Comparison of ENCODE assay signal across 11 cellular contexts in the genomic region with DNA sequence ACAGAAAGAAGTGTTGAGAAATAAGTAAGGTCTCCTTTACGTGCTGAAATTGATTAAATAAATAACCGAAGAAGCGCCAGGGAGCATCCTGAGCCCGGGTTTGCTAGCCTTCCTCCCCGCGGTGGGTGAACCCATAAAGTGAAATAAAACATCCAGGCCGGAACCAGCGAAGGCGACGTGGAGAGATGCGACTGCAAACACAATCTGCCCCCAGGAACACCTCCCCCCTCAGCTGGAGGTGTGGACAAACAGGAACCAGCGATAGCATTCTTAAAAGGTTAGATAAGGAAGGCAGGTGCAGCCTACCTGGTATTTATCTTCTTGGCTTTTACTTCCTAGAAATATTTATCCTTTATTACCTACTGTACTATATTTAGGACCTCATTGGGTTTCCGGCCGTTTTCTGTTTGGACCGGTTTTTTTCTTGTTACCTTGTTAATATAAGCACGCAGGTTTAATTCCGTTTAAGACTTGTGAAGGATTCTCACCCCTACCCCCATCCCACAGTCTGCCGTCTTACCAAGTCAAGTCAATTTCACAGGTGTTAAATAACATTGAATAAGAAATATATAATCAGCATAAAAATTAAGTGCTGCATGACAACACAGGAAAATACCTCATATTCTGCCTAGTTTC.
DNase-seq lines count a peak whose midpoint lies in the region; ATAC-seq, FAIRE-seq and TF ChIP-seq lines count a peak whose summit lies in the region.
"Had no signal": no experiment of that assay in that cellular context is flagged by ENCODE, and none has a peak within 500 bp of the region (broad histone marks: within the 10 kb centered on the region; RNA-seq: fewer than 3 reads in every experiment).

No MANE protein-coding gene starts in this region.

- ATAC-seq in left lung = peak; percentile 56
- no peak for ATAC-seq in SK-N-SH treated with all-trans-retinoic acid at 6 μM for 48 hours
- no peak for ATAC-seq in HG03196 (IDR thresholded peaks at IDR 0.05; ENCODE audit: unreplicated experiment)

- H3K4me1 ChIP-seq in HUES48 (ENCODE audit: control insufficient read depth, insufficient read depth, low read length) (peaks cover 8% of the 10 kb centered on the region), left lung (peaks cover 0 to 23% of the 10 kb centered on the region in 2 donors)

- H3K9me3 ChIP-seq in HUES48 (ENCODE audit: control insufficient read depth, insufficient read depth, low read length) (no peaks in the 10 kb centered on the region), left lung (no peaks in the 10 kb centered on the region)

- no peak overlapping the region for H3K9ac ChIP-seq in HUES48 (ENCODE audit: low read depth, low read length)

- H3K27me3 ChIP-seq in HUES48 (ENCODE audit: control insufficient read depth, insufficient read depth, low read length) (peaks cover 10% of the 10 kb centered on the region), left lung (peaks cover 0 to 26% of the 10 kb centered on the region in 2 donors)

- H3K36me3 ChIP-seq in HUES48 (ENCODE audit: control insufficient read depth, insufficient read depth, low read length) = no peaks in the 10 kb centered on the region
- no peaks in the 10 kb centered on the region for H3K36me3 ChIP-seq in left lung

- DNase-seq in left lung (no peak), D721Med (ENCODE audit: insufficient read length, low spot score) (no peak)
- DNase-seq in stimulated activated naive CD4-positive, alpha-beta T cell treated with Interleukin-2 at 50 U/mL for 16 hours (lab: John Stamatoyannopoulos, UW) = no peak
- DNase-seq: DND-41; NCI-H1930; stimulated activated CD8-positive, alpha-beta memory T cell treated with anti-CD3 and anti-CD28 coated beads, Interleukin-4, amount 100 ng/mL, for 48 hours had no signal

- no peak for FAIRE-seq in D721Med (lab: Jason Lieb, UNC)

- H3K27ac ChIP-seq in C4-2B (peak overlapping the region; percentile 50; the same call in 1 of the 2 replicates), HUES48 (ENCODE audit: low read depth, low read length) (no peak overlapping the region), VCaP (peak overlapping the region; percentile 86), left lung (peak overlapping the region in 1 of 2 donors; percentile 23)

- TF ChIP-seq CTCF in C4-2B (conservative IDR thresholded peaks at IDR 0.05) (no peak), VCaP (conservative IDR thresholded peaks at IDR 0.05) (0 out of 2 replicates have a peak, but pooled peaks have one; percentile 13), left lung (IDR thresholded peaks at IDR 0.05) (no peak), D721Med (IDR thresholded peaks at IDR 0.05; ENCODE audit: insufficient read depth, missing control alignments) (no peak)

- intact Hi-C loops in left lung (cut with DNase I) = no loop called here

- peak overlapping the region; percentile 39 for H3K4me3 ChIP-seq in HUES48 (ENCODE audit: low read depth, low read length)
- H3K4me3 ChIP-seq in left lung = peak overlapping the region in 1 of 2 donors; percentile 18

TF ChIP-seq in SK-N-SH treated with all-trans-retinoic acid at 6 μM for 48 hours, 23 proteins besides CTCF, POLR2A, EP300 and RAD21:
- no peak for TF ChIP-seq RARB (CRISPR knock-in tag; IDR thresholded peaks at IDR 0.05)
- no peak for TF ChIP-seq TCF4 (CRISPR knock-in tag; IDR thresholded peaks at IDR 0.05; ENCODE audit: borderline replicate concordance)
- no peak for TF ChIP-seq ARNTL (CRISPR knock-in tag; IDR thresholded peaks at IDR 0.05; ENCODE audit: borderline replicate concordance, low read depth)
- TF ChIP-seq BACH2 (CRISPR knock-in tag; IDR thresholded peaks at IDR 0.05; ENCODE audit: borderline replicate concordance) = no peak
- no peak for TF ChIP-seq ZNF70 (CRISPR knock-in tag; IDR thresholded peaks at IDR 0.05)
- TF ChIP-seq TSHZ2 (CRISPR knock-in tag; IDR thresholded peaks at IDR 0.05) = no peak
- TF ChIP-seq OSR1 (CRISPR knock-in tag; IDR thresholded peaks at IDR 0.05) = no peak
- no peak for TF ChIP-seq GLIS3 (CRISPR knock-in tag; IDR thresholded peaks at IDR 0.05)
- TF ChIP-seq, protein P1, sequence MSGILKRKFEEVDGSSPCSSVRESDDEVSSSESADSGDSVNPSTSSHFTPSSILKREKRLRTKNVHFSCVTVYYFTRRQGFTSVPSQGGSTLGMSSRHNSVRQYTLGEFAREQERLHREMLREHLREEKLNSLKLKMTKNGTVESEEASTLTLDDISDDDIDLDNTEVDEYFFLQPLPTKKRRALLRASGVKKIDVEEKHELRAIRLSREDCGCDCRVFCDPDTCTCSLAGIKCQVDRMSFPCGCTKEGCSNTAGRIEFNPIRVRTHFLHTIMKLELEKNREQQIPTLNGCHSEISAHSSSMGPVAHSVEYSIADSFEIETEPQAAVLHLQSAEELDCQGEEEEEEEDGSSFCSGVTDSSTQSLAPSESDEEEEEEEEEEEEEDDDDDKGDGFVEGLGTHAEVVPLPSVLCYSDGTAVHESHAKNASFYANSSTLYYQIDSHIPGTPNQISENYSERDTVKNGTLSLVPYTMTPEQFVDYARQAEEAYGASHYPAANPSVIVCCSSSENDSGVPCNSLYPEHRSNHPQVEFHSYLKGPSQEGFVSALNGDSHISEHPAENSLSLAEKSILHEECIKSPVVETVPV (CRISPR knock-in tag; IDR thresholded peaks at IDR 0.05) = no peak
TF ChIP-seq in SK-N-SH treated with all-trans-retinoic acid at 6 μM for 48 hours: peak in this region for 0.
